27 cellular contexts compared by ENCODE assay signal in genomic region chr4:124462954-124463828, GRCh38.
"Had no signal": no experiment of that assay in that cellular context is flagged by ENCODE, and none has a peak within 500 bp of the region (broad histone marks: within the 10 kb centered on the region; RNA-seq: fewer than 3 reads in every experiment).

No MANE protein-coding gene starts in this region.

- H3K4me1 ChIP-seq: gastrocnemius medialis, transverse colon, vagina had no signal

- H3K27me3 Mint-ChIP-seq: naive thymus-derived CD4-positive, alpha-beta T cell; stimulated activated naive CD8-positive, alpha-beta T cell treated with anti-CD3 and anti-CD28 coated beads, Interleukin-15, amount 100 ng/mL, for 72 hours had no signal

- DNase-seq: dorsolateral prefrontal cortex; effector CD4-positive, alpha-beta T cell; foreskin fibroblast; gastrocnemius medialis; heart right ventricle; hippocampal formation; immature natural killer cell; islet precursor cell; mammary epithelial cell; mesendoderm; midbrain; naive thymus-derived CD4-positive, alpha-beta T cell; nucleus accumbens; psoas muscle; stimulated activated CD4-positive, alpha-beta T cell treated with anti-CD3 and anti-CD28 coated beads, Interleukin-15, amount 100 ng/mL, for 24 hours; stimulated activated CD4-positive, alpha-beta T cell treated with anti-CD3 and anti-CD28 coated beads, Interleukin-2, amount 100 ng/mL, for 48 hours; stimulated activated naive CD4-positive, alpha-beta T cell; stimulated activated naive CD8-positive, alpha-beta T cell treated with anti-CD3 and anti-CD28 coated beads, Interleukin-15, amount 100 ng/mL, for 72 hours; transverse colon had no signal

- H3K27ac ChIP-seq: dorsolateral prefrontal cortex, epithelial cell of prostate, gastrocnemius medialis, heart right ventricle, neural progenitor cell, psoas muscle, skin epidermis, suprapubic skin, transverse colon, vagina had no signal

- H3K4me3 Mint-ChIP-seq: immature natural killer cell; naive thymus-derived CD4-positive, alpha-beta T cell; nephron; neural progenitor cell; stimulated activated naive CD8-positive, alpha-beta T cell treated with anti-CD3 and anti-CD28 coated beads, Interleukin-15, amount 100 ng/mL, for 72 hours had no signal

- H3K36me3 ChIP-seq: gastrocnemius medialis, heart right ventricle, neural progenitor cell, suprapubic skin, transverse colon, vagina had no signal

- ATAC-seq: esophagus mucosa; gastrocnemius medialis; heart right ventricle; left lobe of liver; naive thymus-derived CD4-positive, alpha-beta T cell; psoas muscle; stimulated activated naive CD8-positive, alpha-beta T cell treated with anti-CD3 and anti-CD28 coated beads, Interleukin-15, amount 100 ng/mL, for 72 hours had no signal

- H3K4me3 ChIP-seq: dorsolateral prefrontal cortex, gastrocnemius medialis, heart right ventricle, neural progenitor cell, psoas muscle, skin epidermis, suprapubic skin, transverse colon, vagina had no signal

- H3K4me1 Mint-ChIP-seq: immature natural killer cell; stimulated activated naive CD8-positive, alpha-beta T cell treated with anti-CD3 and anti-CD28 coated beads, Interleukin-15, amount 100 ng/mL, for 72 hours had no signal

- H3K27me3 ChIP-seq: gastrocnemius medialis, heart right ventricle, neural progenitor cell, suprapubic skin, transverse colon, vagina had no signal

- H3K27ac Mint-ChIP-seq: immature natural killer cell; naive thymus-derived CD4-positive, alpha-beta T cell; nephron; neural progenitor cell; stimulated activated naive CD8-positive, alpha-beta T cell treated with anti-CD3 and anti-CD28 coated beads, Interleukin-15, amount 100 ng/mL, for 72 hours had no signal
